8 cellular contexts compared by ENCODE assay signal in genomic region chr4:88378691-88379559, GRCh38. TPM values are rescaled to one million over a fixed set of nuclear protein-coding genes. Genes with fewer than 3 reads are reported as not detected.
DNase-seq lines count a peak whose midpoint lies in the region; ATAC-seq and TF ChIP-seq lines count a peak whose summit lies in the region.

Gene HERC6, plus strand, starts transcription at chr4:88378852. Its CDS starts 70 bp downstream, at chr4:88378922.

- peak within 1 kb of the TSS; percentile 86 for H3K27ac ChIP-seq in BLaER1

- intact Hi-C loops in lower leg skin (cut with DNase I; ENCODE audit: low total_unique reads), result no loop called here

- WGBS in lower leg skin, 2 donors, result 0 to 1% methylated on average over 46 to 53 of the region's 62 CpGs

- no peaks in the 10 kb centered on the region for H3K4me1 ChIP-seq in BLaER1

- no peaks in the 10 kb centered on the region for H4K20me1 ChIP-seq in BLaER1

- peak within 1 kb of the TSS; percentile 85 for H3K4me3 ChIP-seq in BLaER1
- peak within 1 kb of the TSS; percentile 93 for H3K4me3 ChIP-seq in lower leg skin (ENCODE audit: low read depth, poor library complexity, severe bottlenecking)

- peak within 1 kb of the TSS; percentile 84 for H3K9ac ChIP-seq in BLaER1

- H3K27me3 ChIP-seq in BLaER1, result no peaks in the 10 kb centered on the region

- H3K4me2 ChIP-seq in BLaER1, result peak within 1 kb of the TSS; percentile 79

- peak; percentile 89 for ATAC-seq in HG03432 (IDR thresholded peaks at IDR 0.05; ENCODE audit: unreplicated experiment)

- no peaks in the 10 kb centered on the region for H3K36me3 ChIP-seq in BLaER1

- no peaks in the 10 kb centered on the region for H3K9me3 ChIP-seq in BLaER1

- DNase-seq in NCI-H526 (lab: John Stamatoyannopoulos, UW) (peak; percentile 91), ecto neural progenitor cell (ENCODE audit: low spot score) (peak; percentile 77), lower leg skin (ENCODE audit: low spot score in 2 of 2) (peak; percentile 59 to 92)
- peak; percentile 72 to 79 for DNase-seq in activated CD4-positive, alpha-beta T cell treated with anti-CD3 and anti-CD28 coated beads, Interleukin-2, amount 50 U/mL, for 48 hours
- peak; percentile 44 to 86 for DNase-seq in stimulated activated CD4-positive, alpha-beta T cell treated with anti-CD3 and anti-CD28 coated beads, Interleukin-4, amount 100 ng/mL, for 4 hours

- TF ChIP-seq POLR2A in GM19099 (IDR thresholded peaks at IDR 0.05; ENCODE audit: extremely low read depth, insufficient read length, low read depth), result peak; percentile 67
- TF ChIP-seq POLR2A in lower leg skin (IDR thresholded peaks at IDR 0.05), result no peak

- TF ChIP-seq CTCF in lower leg skin (IDR thresholded peaks at IDR 0.05), result peak in 1 of 3 donors; percentile 10

RNA-seq across cellular contexts. Expression of gene HERC6, which starts in this region (rescaled TPM):
- total RNA-seq in lower leg skin, result 1 to 10 TPM in 3 of 4 donors, under 1 TPM in 1; 0.46 to 8.8 (median 4.3) TPM

Comparison
In these comparisons a context has a peak if more than half of its experiments do, and no peak if none do; other contexts are left out.
1. Peak in every context shown above with its lines: DNase-seq, ATAC-seq, H3K4me3 ChIP-seq and H3K27ac ChIP-seq.